14 cellular contexts compared by ENCODE assay signal in the genomic region with DNA sequence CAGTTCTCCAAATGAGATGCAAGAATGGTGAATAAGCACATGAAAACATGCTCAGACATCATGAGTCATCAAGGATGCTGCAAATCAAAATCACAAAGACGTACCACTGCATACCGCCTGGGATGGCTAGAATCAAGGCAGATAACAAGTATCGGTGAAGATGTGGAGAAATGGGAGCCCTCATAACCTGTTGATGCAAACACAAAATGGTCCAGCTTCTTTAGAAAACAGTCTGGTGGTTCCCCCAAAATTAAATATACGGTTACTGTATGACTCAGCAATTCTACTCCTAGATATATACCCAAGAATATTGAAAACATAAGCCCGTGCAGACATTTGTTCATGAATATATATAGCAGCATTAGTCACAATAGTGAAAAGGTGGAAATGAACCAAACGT. TPM values are rescaled to one million over a fixed set of nuclear protein-coding genes. Genes with fewer than 3 reads are reported as not detected.
DNase-seq lines count a peak whose midpoint lies in the region; ATAC-seq and TF ChIP-seq lines count a peak whose summit lies in the region.
"Had no signal": no experiment of that assay in that cellular context is flagged by ENCODE, and none has a peak within 500 bp of the region (broad histone marks: within the 10 kb centered on the region; RNA-seq: fewer than 3 reads in every experiment).

No MANE protein-coding gene starts in this region.

- H3K27ac Mint-ChIP-seq in activated T-helper 2 cell treated with anti-CD3 and anti-CD28 coated beads, Interferon-gamma antibody, Interleukin-2, Interleukin-4, amounts not matched to agents 10 μg/mL and 5 μg/mL and 100 μg/mL, durations not matched to agents 14 hours and 24 hours and 36 hours: peak overlapping the region; percentile 52

- DNase-seq in GM06990 (ENCODE audit: extremely low read depth, insufficient read length): peak; percentile 6
- DNase-seq in activated T-helper 2 cell treated with anti-CD3 and anti-CD28 coated beads, Interferon-gamma antibody, Interleukin-2, Interleukin-4, amounts not matched to agents 10 μg/mL and 5 μg/mL and 100 μg/mL, durations not matched to agents 14 hours and 24 hours and 36 hours (ENCODE audit: low spot score): no peak
- no peak for DNase-seq in NCI-H187 treated with DMSO at 0.1 percent for 48 hours (lab: John Stamatoyannopoulos, UW)
- no peak for DNase-seq in glomerular visceral epithelial cell (ENCODE audit: extremely low spot score)
- DNase-seq in DMS53 (lab: John Stamatoyannopoulos, UW): no peak
- no peak for DNase-seq in midbrain (lab: John Stamatoyannopoulos, UW)
- DNase-seq: GDM1, NCI-H2081 treated with DMSO at 0.1 percent for 48 hours had no signal

- no peak overlapping the region for H3K4me3 Mint-ChIP-seq in activated T-helper 2 cell treated with anti-CD3 and anti-CD28 coated beads, Interferon-gamma antibody, Interleukin-2, Interleukin-4, amounts not matched to agents 10 μg/mL and 5 μg/mL and 100 μg/mL, durations not matched to agents 14 hours and 24 hours and 36 hours (ENCODE audit: low read depth)

- no peaks in the 10 kb centered on the region for H3K27me3 Mint-ChIP-seq in activated T-helper 2 cell treated with anti-CD3 and anti-CD28 coated beads, Interferon-gamma antibody, Interleukin-2, Interleukin-4, amounts not matched to agents 10 μg/mL and 5 μg/mL and 100 μg/mL, durations not matched to agents 14 hours and 24 hours and 36 hours (ENCODE audit: low read depth)

- ATAC-seq in GM19452 (IDR thresholded peaks at IDR 0.05; ENCODE audit: unreplicated experiment): peak; percentile 59
- peak; percentile 37 for ATAC-seq in HG03060 (IDR thresholded peaks at IDR 0.05; ENCODE audit: low read depth, unreplicated experiment)
- ATAC-seq: Panc1 had no signal

- no peaks in the 10 kb centered on the region for H3K36me3 Mint-ChIP-seq in activated T-helper 2 cell treated with anti-CD3 and anti-CD28 coated beads, Interferon-gamma antibody, Interleukin-2, Interleukin-4, amounts not matched to agents 10 μg/mL and 5 μg/mL and 100 μg/mL, durations not matched to agents 14 hours and 24 hours and 36 hours (ENCODE audit: low read depth)

- TF ChIP-seq CTCF in GM06990 (IDR thresholded peaks at IDR 0.05; ENCODE audit: insufficient read depth, low read length, poor library complexity, severe bottlenecking): no peak

- no peaks in the 10 kb centered on the region for H3K9me3 Mint-ChIP-seq in activated T-helper 2 cell treated with anti-CD3 and anti-CD28 coated beads, Interferon-gamma antibody, Interleukin-2, Interleukin-4, amounts not matched to agents 10 μg/mL and 5 μg/mL and 100 μg/mL, durations not matched to agents 14 hours and 24 hours and 36 hours

- H3K4me3 ChIP-seq in GM06990 (replicated peaks; ENCODE audit: low read depth, low read length): no peak overlapping the region

- intact Hi-C loops in activated T-helper 2 cell treated with anti-CD3 and anti-CD28 coated beads, Interferon-gamma antibody, Interleukin-2, Interleukin-4, amounts not matched to agents 10 μg/mL and 5 μg/mL and 100 μg/mL, durations not matched to agents 14 hours and 24 hours and 36 hours (cut with micrococcal nuclease): loop anchor here (5.0 kb wide), 1 partner anchor 34 kb away; a partner anchor contains a TSS

- H3K27me3 ChIP-seq in GM06990 (replicated peaks; ENCODE audit: control insufficient read depth, insufficient read depth, low read length): no peaks in the 10 kb centered on the region

- no peaks in the 10 kb centered on the region for H3K36me3 ChIP-seq in GM06990 (ENCODE audit: control insufficient read depth, insufficient read depth, low read length)

- peaks cover 13% of the 10 kb centered on the region for H3K4me1 Mint-ChIP-seq in activated T-helper 2 cell treated with anti-CD3 and anti-CD28 coated beads, Interferon-gamma antibody, Interleukin-2, Interleukin-4, amounts not matched to agents 10 μg/mL and 5 μg/mL and 100 μg/mL, durations not matched to agents 14 hours and 24 hours and 36 hours (ENCODE audit: low read depth)

RNA-seq across cellular contexts. Expression of a gene that starts 32.5 kb away (rescaled TPM):
- total RNA-seq in activated T-helper 2 cell treated with anti-CD3 and anti-CD28 coated beads, Interferon-gamma antibody, Interleukin-2, Interleukin-4, amounts not matched to agents 10 μg/mL and 5 μg/mL and 100 μg/mL, durations not matched to agents 14 hours and 24 hours and 36 hours: not detected in 2 replicates
- total RNA-seq: glomerular endothelial cell, lower leg skin, osteoblast had no signal

RNA-seq across cellular contexts. Expression of a gene that starts 36.3 kb away (rescaled TPM):
- total RNA-seq in activated T-helper 2 cell treated with anti-CD3 and anti-CD28 coated beads, Interferon-gamma antibody, Interleukin-2, Interleukin-4, amounts not matched to agents 10 μg/mL and 5 μg/mL and 100 μg/mL, durations not matched to agents 14 hours and 24 hours and 36 hours: 0.55 and 1.3 TPM in 2 replicates
